ENCODE assay signal across 9 cellular contexts in genomic region chrX:80285131-80285773, GRCh38.
DNase-seq lines count a peak whose midpoint lies in the region; ATAC-seq and TF ChIP-seq lines count a peak whose summit lies in the region.
"Had no signal": no experiment of that assay in that cellular context is flagged by ENCODE, and none has a peak within 500 bp of the region (broad histone marks: within the 10 kb centered on the region; RNA-seq: fewer than 3 reads in every experiment).

No MANE protein-coding gene starts in this region.

- TF ChIP-seq CTCF in VCaP (conservative IDR thresholded peaks at IDR 0.05) (peak; percentile 79), neural crest cell (conservative IDR thresholded peaks at IDR 0.05) (peak; percentile 66)

- H3K36me3 Mint-ChIP-seq in neural crest cell (ENCODE audit: low read depth) = no peaks in the 10 kb centered on the region
- no peaks in the 10 kb centered on the region for H3K36me3 Mint-ChIP-seq in activated naive CD4-positive, alpha-beta T cell treated with anti-CD3 and anti-CD28 coated beads, Interleukin-2, amount 10 ng/mL, durations not matched to agents 7 days and 5 days

- DNase-seq in NCI-H1436 (lab: John Stamatoyannopoulos, UW) (peak; percentile 5), NCI-H1436 treated with DMSO at 0.1 percent for 48 hours (lab: John Stamatoyannopoulos, UW) (no peak), neural crest cell (ENCODE audit: low read depth, low spot score) (peak; percentile 25)
- no peak for DNase-seq in activated naive CD4-positive, alpha-beta T cell treated with anti-CD3 and anti-CD28 coated beads, Interleukin-2, amount 10 ng/mL, durations not matched to agents 7 days and 5 days
- no peak for DNase-seq in stimulated activated CD4-positive, alpha-beta T cell treated with anti-CD3 and anti-CD28 coated beads, Interleukin-12 subunit alpha, Interleukin-12 subunit beta, amount 100 ng/mL, for 4 hours

- no peak overlapping the region for H3K27ac ChIP-seq in VCaP

- CTCF ChIA-PET in activated naive CD4-positive, alpha-beta T cell treated with anti-CD3 and anti-CD28 coated beads, Interleukin-2, amount 10 ng/mL, durations not matched to agents 7 days and 5 days (lab: Charles Lee) = no interaction called here

- ATAC-seq in HG03095 (IDR thresholded peaks at IDR 0.05; ENCODE audit: unreplicated experiment) (peak; percentile 51), HG03196 (IDR thresholded peaks at IDR 0.05; ENCODE audit: unreplicated experiment) (no peak)

- no peaks in the 10 kb centered on the region for H3K27me3 Mint-ChIP-seq in neural crest cell (ENCODE audit: low read depth)
- no peaks in the 10 kb centered on the region for H3K27me3 Mint-ChIP-seq in activated naive CD4-positive, alpha-beta T cell treated with anti-CD3 and anti-CD28 coated beads, Interleukin-2, amount 10 ng/mL, durations not matched to agents 7 days and 5 days
- H3K27me3 Mint-ChIP-seq: B cell had no signal

- no peak overlapping the region for H3K27ac Mint-ChIP-seq in neural crest cell (ENCODE audit: unreplicated experiment)
- H3K27ac Mint-ChIP-seq in activated naive CD4-positive, alpha-beta T cell treated with anti-CD3 and anti-CD28 coated beads, Interleukin-2, amount 10 ng/mL, durations not matched to agents 7 days and 5 days = no peak overlapping the region
- H3K27ac Mint-ChIP-seq: B cell had no signal

- no peak overlapping the region for H3K4me3 Mint-ChIP-seq in neural crest cell
- H3K4me3 Mint-ChIP-seq in activated naive CD4-positive, alpha-beta T cell treated with anti-CD3 and anti-CD28 coated beads, Interleukin-2, amount 10 ng/mL, durations not matched to agents 7 days and 5 days = no peak overlapping the region
- H3K4me3 Mint-ChIP-seq: B cell had no signal

- H3K9me3 Mint-ChIP-seq in neural crest cell = no peaks in the 10 kb centered on the region
- no peaks in the 10 kb centered on the region for H3K9me3 Mint-ChIP-seq in activated naive CD4-positive, alpha-beta T cell treated with anti-CD3 and anti-CD28 coated beads, Interleukin-2, amount 10 ng/mL, durations not matched to agents 7 days and 5 days

- H3K4me1 Mint-ChIP-seq in neural crest cell = no peaks in the 10 kb centered on the region
- no peaks in the 10 kb centered on the region for H3K4me1 Mint-ChIP-seq in activated naive CD4-positive, alpha-beta T cell treated with anti-CD3 and anti-CD28 coated beads, Interleukin-2, amount 10 ng/mL, durations not matched to agents 7 days and 5 days
- H3K4me1 Mint-ChIP-seq: B cell had no signal

Comparison
In these comparisons a context has a peak if more than half of its experiments do, and no peak if none do; other contexts are left out.
1. DNase-seq: peak in NCI-H1436 (single experiment) and neural crest cell (single experiment); none in NCI-H1436 treated with DMSO at 0.1 percent for 48 hours (single experiment), activated naive CD4-positive, alpha-beta T cell treated with anti-CD3 and anti-CD28 coated beads, Interleukin-2, amount 10 ng/mL, durations not matched to agents 7 days and 5 days (single experiment) and stimulated activated CD4-positive, alpha-beta T cell treated with anti-CD3 and anti-CD28 coated beads, Interleukin-12 subunit alpha, Interleukin-12 subunit beta, amount 100 ng/mL, for 4 hours (single experiment).